In genomic region chr5:141825836-141826560, GRCh38 we compare ENCODE assay signal across 10 cellular contexts. TPM values are rescaled to one million over a fixed set of nuclear protein-coding genes. Genes with fewer than 3 reads are reported as not detected.
A peak's percentile ranks its signal among the peaks of the same experiment; 100 is the strongest.
DNase-seq lines count a peak whose midpoint lies in the region; ATAC-seq and TF ChIP-seq lines count a peak whose summit lies in the region.
"Had no signal": no experiment of that assay in that cellular context is flagged by ENCODE, and none has a peak within 500 bp of the region (broad histone marks: within the 10 kb centered on the region; RNA-seq: fewer than 3 reads in every experiment).

No MANE protein-coding gene starts in this region.

- peak; percentile 73 for ATAC-seq in SK-N-SH treated with all-trans-retinoic acid at 6 μM for 48 hours
- ATAC-seq in left colon = peak; percentile 57
- ATAC-seq in GM18505 (IDR thresholded peaks at IDR 0.05; ENCODE audit: unreplicated experiment) = no peak

- TF ChIP-seq CTCF in AG10803 (conservative IDR thresholded peaks at IDR 0.05; ENCODE audit: low read length) = peak; percentile 35
- TF ChIP-seq CTCF in GM13977 (IDR thresholded peaks at IDR 0.05; ENCODE audit: extremely low read depth, insufficient read depth, missing control alignments) = peak; percentile 49

- intact Hi-C loops in left colon (cut with DNase I, micrococcal nuclease) = no loop called here

- no peak for TF ChIP-seq POLR2A in GM18505 (IDR thresholded peaks at IDR 0.05; ENCODE audit: borderline replicate concordance, extremely low read depth, insufficient read depth, insufficient read length)

- DNase-seq in AG10803 (ENCODE audit: low read depth) (no peak), GM13977 (ENCODE audit: low spot score) (peak; percentile 56), left colon (no peak), DMS153 treated with DMSO at 0.1 percent for 48 hours (lab: John Stamatoyannopoulos, UW; ENCODE audit: unreplicated experiment) (no peak), NCI-H187 (lab: John Stamatoyannopoulos, UW) (no peak), NCI-H1105 (lab: John Stamatoyannopoulos, UW) (no peak)
- DNase-seq: activated naive CD8-positive, alpha-beta T cell treated with anti-CD3 and anti-CD28 coated beads, Interleukin-2, amount 10 ng/mL, durations not matched to agents 7 days and 5 days; NCI-H2107 had no signal

- in situ Hi-C loops in GM13977 (cut with MboI; ENCODE audit: low pct_unique_long_range_greater_than_20kb, low sequenced_read_pairs, unreplicated experiment) = no loop called here

- H3K4me3 ChIP-seq in AG10803 (ENCODE audit: low read length) = no peak overlapping the region

TF ChIP-seq in SK-N-SH treated with all-trans-retinoic acid at 6 μM for 48 hours, 23 proteins besides CTCF, POLR2A, EP300 and RAD21:
- TF ChIP-seq ESRRG (CRISPR knock-in tag; IDR thresholded peaks at IDR 0.05) (no peak), ZNF565 (CRISPR knock-in tag; conservative IDR thresholded peaks at IDR 0.05; ENCODE audit: low read depth) (no peak), ZC3H10 (CRISPR knock-in tag; IDR thresholded peaks at IDR 0.05) (no peak)
- TF ChIP-seq, protein P1, sequence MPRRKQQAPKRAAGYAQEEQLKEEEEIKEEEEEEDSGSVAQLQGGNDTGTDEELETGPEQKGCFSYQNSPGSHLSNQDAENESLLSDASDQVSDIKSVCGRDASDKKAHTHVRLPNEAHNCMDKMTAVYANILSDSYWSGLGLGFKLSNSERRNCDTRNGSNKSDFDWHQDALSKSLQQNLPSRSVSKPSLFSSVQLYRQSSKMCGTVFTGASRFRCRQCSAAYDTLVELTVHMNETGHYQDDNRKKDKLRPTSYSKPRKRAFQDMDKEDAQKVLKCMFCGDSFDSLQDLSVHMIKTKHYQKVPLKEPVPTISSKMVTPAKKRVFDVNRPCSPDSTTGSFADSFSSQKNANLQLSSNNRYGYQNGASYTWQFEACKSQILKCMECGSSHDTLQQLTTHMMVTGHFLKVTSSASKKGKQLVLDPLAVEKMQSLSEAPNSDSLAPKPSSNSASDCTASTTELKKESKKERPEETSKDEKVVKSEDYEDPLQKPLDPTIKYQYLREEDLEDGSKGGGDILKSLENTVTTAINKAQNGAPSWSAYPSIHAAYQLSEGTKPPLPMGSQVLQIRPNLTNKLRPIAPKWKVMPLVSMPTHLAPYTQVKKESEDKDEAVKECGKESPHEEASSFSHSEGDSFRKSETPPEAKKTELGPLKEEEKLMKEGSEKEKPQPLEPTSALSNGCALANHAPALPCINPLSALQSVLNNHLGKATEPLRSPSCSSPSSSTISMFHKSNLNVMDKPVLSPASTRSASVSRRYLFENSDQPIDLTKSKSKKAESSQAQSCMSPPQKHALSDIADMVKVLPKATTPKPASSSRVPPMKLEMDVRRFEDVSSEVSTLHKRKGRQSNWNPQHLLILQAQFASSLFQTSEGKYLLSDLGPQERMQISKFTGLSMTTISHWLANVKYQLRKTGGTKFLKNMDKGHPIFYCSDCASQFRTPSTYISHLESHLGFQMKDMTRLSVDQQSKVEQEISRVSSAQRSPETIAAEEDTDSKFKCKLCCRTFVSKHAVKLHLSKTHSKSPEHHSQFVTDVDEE (CRISPR knock-in tag; IDR thresholded peaks at IDR 0.05) = no peak

RNA-seq across cellular contexts. Expression of gene PCDH1, which starts 52.2 kb away (rescaled TPM):
- total RNA-seq in left colon = 100 to 1,000 TPM; 133 to 147 TPM
- total RNA-seq: activated naive CD8-positive, alpha-beta T cell treated with anti-CD3 and anti-CD28 coated beads, Interleukin-2, amount 10 ng/mL, durations not matched to agents 7 days and 5 days had no signal
